Comparison of ENCODE assay signal across 9 cellular contexts in genomic region chr5:61626639-61627282, GRCh38.
A peak's percentile ranks its signal among the peaks of the same experiment; 100 is the strongest.
DNase-seq lines count a peak whose midpoint lies in the region; ATAC-seq and TF ChIP-seq lines count a peak whose summit lies in the region.
"Had no signal": no experiment of that assay in that cellular context is flagged by ENCODE, and none has a peak within 500 bp of the region (broad histone marks: within the 10 kb centered on the region; RNA-seq: fewer than 3 reads in every experiment).

No MANE protein-coding gene starts in this region.

- H3K27ac ChIP-seq in CD4-positive, alpha-beta memory T cell (ENCODE audit: low read depth, low read length), result no peak overlapping the region
- H3K27ac ChIP-seq: HL-60 had no signal

- POLR2A ChIA-PET in CD4-positive, alpha-beta memory T cell (lab: Charles Lee; ENCODE audit: partially characterized antibody), result no interaction called here

- H3K9me3 Mint-ChIP-seq in CD4-positive, alpha-beta memory T cell, result peaks cover 0 to 8% (median 2%) of the 10 kb centered on the region in 8 donors
- no peaks in the 10 kb centered on the region for H3K9me3 Mint-ChIP-seq in dendritic cell treated with granulocyte-macrophage colony-stimulating factor and Interleukin-4, amounts not matched to agents 40 ng/mL and 50 ng/mL, for 4 days
- peaks cover 7% of the 10 kb centered on the region for H3K9me3 Mint-ChIP-seq in nephron progenitor cell

- peak overlapping the region; percentile 26 to 71 (median 49) for H3K4me3 Mint-ChIP-seq in CD4-positive, alpha-beta memory T cell
- H3K4me3 Mint-ChIP-seq in dendritic cell treated with granulocyte-macrophage colony-stimulating factor and Interleukin-4, amounts not matched to agents 40 ng/mL and 50 ng/mL, for 4 days, result peak overlapping the region; percentile 79
- H3K4me3 Mint-ChIP-seq in nephron progenitor cell, result peak overlapping the region; percentile 72

- H3K27me3 Mint-ChIP-seq in CD4-positive, alpha-beta memory T cell, result peaks cover 24 to 29% of the 10 kb centered on the region in 2 donors
- peaks cover 15% of the 10 kb centered on the region for H3K27me3 Mint-ChIP-seq in dendritic cell treated with granulocyte-macrophage colony-stimulating factor and Interleukin-4, amounts not matched to agents 40 ng/mL and 50 ng/mL, for 4 days
- H3K27me3 Mint-ChIP-seq in nephron progenitor cell (ENCODE audit: low read depth, poor library complexity), result peaks cover 17% of the 10 kb centered on the region

- no peaks in the 10 kb centered on the region for H3K36me3 Mint-ChIP-seq in CD4-positive, alpha-beta memory T cell
- no peaks in the 10 kb centered on the region for H3K36me3 Mint-ChIP-seq in dendritic cell treated with granulocyte-macrophage colony-stimulating factor and Interleukin-4, amounts not matched to agents 40 ng/mL and 50 ng/mL, for 4 days (ENCODE audit: low read depth)
- H3K36me3 Mint-ChIP-seq in nephron progenitor cell (ENCODE audit: low read depth), result no peaks in the 10 kb centered on the region

- no peak for TF ChIP-seq CTCF in nephron progenitor cell (IDR thresholded peaks at IDR 0.05)

- no peak overlapping the region for H3K4me3 ChIP-seq in CD4-positive, alpha-beta memory T cell (ENCODE audit: low read length in 2 of 2)

- H3K36me3 ChIP-seq in CD4-positive, alpha-beta memory T cell (ENCODE audit: insufficient read depth, low read length), result no peaks in the 10 kb centered on the region

- TF ChIP-seq POLR2A in erythroblast (IDR thresholded peaks at IDR 0.05; ENCODE audit: low read length), result no peak

- peaks cover 6% of the 10 kb centered on the region for H3K27me3 ChIP-seq in CD4-positive, alpha-beta memory T cell (ENCODE audit: insufficient read depth, low read length)

- DNase-seq in CD4-positive, alpha-beta memory T cell, result no peak
- DNase-seq in nephron progenitor cell, result no peak
- DNase-seq in erythroblast (lab: John Stamatoyannopoulos, UW), result no peak
- no peak for DNase-seq in NCI-H128 (lab: John Stamatoyannopoulos, UW; ENCODE audit: unreplicated experiment)
- no peak for DNase-seq in NCI-H1694 (lab: John Stamatoyannopoulos, UW)

- CTCF ChIA-PET in CD4-positive, alpha-beta memory T cell (lab: Charles Lee; ENCODE audit: partially characterized antibody), result no interaction called here

- peaks cover 0 to 11% (median 2%) of the 10 kb centered on the region in 4 donors for H3K4me1 Mint-ChIP-seq in CD4-positive, alpha-beta memory T cell
- peaks cover 37% of the 10 kb centered on the region for H3K4me1 Mint-ChIP-seq in dendritic cell treated with granulocyte-macrophage colony-stimulating factor and Interleukin-4, amounts not matched to agents 40 ng/mL and 50 ng/mL, for 4 days (ENCODE audit: low read depth)
- H3K4me1 Mint-ChIP-seq in nephron progenitor cell, result peaks cover 7% of the 10 kb centered on the region

- peak; percentile 45 for ATAC-seq in HG02884 (IDR thresholded peaks at IDR 0.05; ENCODE audit: unreplicated experiment)
- no peak for ATAC-seq in GM18868 (IDR thresholded peaks at IDR 0.05; ENCODE audit: unreplicated experiment)

- intact Hi-C loops in CD4-positive, alpha-beta memory T cell (cut with micrococcal nuclease), result no loop called here
- intact Hi-C loops in dendritic cell treated with granulocyte-macrophage colony-stimulating factor and Interleukin-4, amounts not matched to agents 40 ng/mL and 50 ng/mL, for 4 days (cut with micrococcal nuclease), result loop anchor here (10.0 kb wide), 1 partner anchor 932 kb away; no protein-coding TSS in a partner anchor

- peaks cover 9% of the 10 kb centered on the region for H3K4me1 ChIP-seq in CD4-positive, alpha-beta memory T cell (ENCODE audit: insufficient read depth, low read length)

- no peak overlapping the region for H3K27ac Mint-ChIP-seq in CD4-positive, alpha-beta memory T cell
- H3K27ac Mint-ChIP-seq in dendritic cell treated with granulocyte-macrophage colony-stimulating factor and Interleukin-4, amounts not matched to agents 40 ng/mL and 50 ng/mL, for 4 days, result peak overlapping the region; percentile 77
- no peak overlapping the region for H3K27ac Mint-ChIP-seq in nephron progenitor cell

- no peaks in the 10 kb centered on the region for H3K9me3 ChIP-seq in CD4-positive, alpha-beta memory T cell (ENCODE audit: control insufficient read depth in 1 of 2, low read length in 2 of 2)
